ENCODE assay signal across 1 cellular context in the genomic region with DNA sequence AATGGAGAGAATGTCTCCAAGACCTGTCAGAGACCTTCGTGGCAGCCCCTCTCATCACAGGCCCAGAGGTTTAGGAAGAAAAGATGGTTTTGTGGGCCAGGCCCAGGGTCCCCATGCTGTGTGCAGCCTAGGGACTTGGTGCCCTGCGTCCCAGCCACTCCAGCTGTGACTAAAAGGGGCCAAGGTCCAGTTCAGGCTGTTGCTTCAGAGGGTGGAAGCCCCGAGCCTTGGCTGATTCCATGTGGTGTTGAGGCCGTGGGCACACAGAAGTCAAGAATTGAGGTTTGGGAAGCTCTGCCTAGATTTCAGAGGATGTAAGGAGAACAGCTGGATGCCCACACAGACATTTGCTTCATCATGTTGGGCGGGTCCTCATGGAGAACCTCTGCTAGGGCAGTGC.
TF ChIP-seq lines count a peak whose summit lies in the region.

No MANE protein-coding gene starts in this region.

TF ChIP-seq in HepG2, 621 proteins besides CTCF, POLR2A, EP300 and RAD21 (continues in another document):
- no peak for TF ChIP-seq FOXP4 (CRISPR knock-in tag; IDR thresholded peaks at IDR 0.05)
- TF ChIP-seq PITX1 (CRISPR knock-in tag; IDR thresholded peaks at IDR 0.05): peak; percentile 37; the same call in 1 of the 2 replicates
- TF ChIP-seq ZFP82 (CRISPR knock-in tag; IDR thresholded peaks at IDR 0.05; ENCODE audit: borderline replicate concordance): no peak
- peak; percentile 33 for TF ChIP-seq ZNF781 (CRISPR knock-in tag; IDR thresholded peaks at IDR 0.05; ENCODE audit: borderline replicate concordance, not compliant biosample characterization)
- TF ChIP-seq RBAK (CRISPR knock-in tag; IDR thresholded peaks at IDR 0.05): 0 out of 2 replicates have a peak, but pooled peaks have one; percentile 44
- TF ChIP-seq SMAD3 (CRISPR knock-in tag; IDR thresholded peaks at IDR 0.05): 0 out of 2 replicates have a peak, but pooled peaks have one; percentile 34
- TF ChIP-seq, protein P1, sequence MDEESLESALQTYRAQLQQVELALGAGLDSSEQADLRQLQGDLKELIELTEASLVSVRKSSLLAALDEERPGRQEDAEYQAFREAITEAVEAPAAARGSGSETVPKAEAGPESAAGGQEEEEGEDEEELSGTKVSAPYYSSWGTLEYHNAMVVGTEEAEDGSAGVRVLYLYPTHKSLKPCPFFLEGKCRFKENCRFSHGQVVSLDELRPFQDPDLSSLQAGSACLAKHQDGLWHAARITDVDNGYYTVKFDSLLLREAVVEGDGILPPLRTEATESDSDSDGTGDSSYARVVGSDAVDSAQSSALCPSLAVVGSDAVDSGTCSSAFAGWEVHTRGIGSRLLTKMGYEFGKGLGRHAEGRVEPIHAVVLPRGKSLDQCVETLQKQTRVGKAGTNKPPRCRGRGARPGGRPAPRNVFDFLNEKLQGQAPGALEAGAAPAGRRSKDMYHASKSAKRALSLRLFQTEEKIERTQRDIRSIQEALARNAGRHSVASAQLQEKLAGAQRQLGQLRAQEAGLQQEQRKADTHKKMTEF (CRISPR knock-in tag; IDR thresholded peaks at IDR 0.05): peak; percentile 42; the same call in 1 of the 2 replicates
- no peak for TF ChIP-seq SNAPC2 (CRISPR knock-in tag; IDR thresholded peaks at IDR 0.05)
- TF ChIP-seq, protein P2, sequence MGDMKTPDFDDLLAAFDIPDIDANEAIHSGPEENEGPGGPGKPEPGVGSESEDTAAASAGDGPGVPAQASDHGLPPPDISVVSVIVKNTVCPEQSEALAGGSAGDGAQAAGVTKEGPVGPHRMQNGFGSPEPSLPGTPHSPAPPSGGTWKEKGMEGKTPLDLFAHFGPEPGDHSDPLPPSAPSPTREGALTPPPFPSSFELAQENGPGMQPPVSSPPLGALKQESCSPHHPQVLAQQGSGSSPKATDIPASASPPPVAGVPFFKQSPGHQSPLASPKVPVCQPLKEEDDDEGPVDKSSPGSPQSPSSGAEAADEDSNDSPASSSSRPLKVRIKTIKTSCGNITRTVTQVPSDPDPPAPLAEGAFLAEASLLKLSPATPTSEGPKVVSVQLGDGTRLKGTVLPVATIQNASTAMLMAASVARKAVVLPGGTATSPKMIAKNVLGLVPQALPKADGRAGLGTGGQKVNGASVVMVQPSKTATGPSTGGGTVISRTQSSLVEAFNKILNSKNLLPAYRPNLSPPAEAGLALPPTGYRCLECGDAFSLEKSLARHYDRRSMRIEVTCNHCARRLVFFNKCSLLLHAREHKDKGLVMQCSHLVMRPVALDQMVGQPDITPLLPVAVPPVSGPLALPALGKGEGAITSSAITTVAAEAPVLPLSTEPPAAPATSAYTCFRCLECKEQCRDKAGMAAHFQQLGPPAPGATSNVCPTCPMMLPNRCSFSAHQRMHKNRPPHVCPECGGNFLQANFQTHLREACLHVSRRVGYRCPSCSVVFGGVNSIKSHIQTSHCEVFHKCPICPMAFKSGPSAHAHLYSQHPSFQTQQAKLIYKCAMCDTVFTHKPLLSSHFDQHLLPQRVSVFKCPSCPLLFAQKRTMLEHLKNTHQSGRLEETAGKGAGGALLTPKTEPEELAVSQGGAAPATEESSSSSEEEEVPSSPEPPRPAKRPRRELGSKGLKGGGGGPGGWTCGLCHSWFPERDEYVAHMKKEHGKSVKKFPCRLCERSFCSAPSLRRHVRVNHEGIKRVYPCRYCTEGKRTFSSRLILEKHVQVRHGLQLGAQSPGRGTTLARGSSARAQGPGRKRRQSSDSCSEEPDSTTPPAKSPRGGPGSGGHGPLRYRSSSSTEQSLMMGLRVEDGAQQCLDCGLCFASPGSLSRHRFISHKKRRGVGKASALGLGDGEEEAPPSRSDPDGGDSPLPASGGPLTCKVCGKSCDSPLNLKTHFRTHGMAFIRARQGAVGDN (CRISPR knock-in tag; IDR thresholded peaks at IDR 0.05): peak; percentile 67
- TF ChIP-seq, protein P3, sequence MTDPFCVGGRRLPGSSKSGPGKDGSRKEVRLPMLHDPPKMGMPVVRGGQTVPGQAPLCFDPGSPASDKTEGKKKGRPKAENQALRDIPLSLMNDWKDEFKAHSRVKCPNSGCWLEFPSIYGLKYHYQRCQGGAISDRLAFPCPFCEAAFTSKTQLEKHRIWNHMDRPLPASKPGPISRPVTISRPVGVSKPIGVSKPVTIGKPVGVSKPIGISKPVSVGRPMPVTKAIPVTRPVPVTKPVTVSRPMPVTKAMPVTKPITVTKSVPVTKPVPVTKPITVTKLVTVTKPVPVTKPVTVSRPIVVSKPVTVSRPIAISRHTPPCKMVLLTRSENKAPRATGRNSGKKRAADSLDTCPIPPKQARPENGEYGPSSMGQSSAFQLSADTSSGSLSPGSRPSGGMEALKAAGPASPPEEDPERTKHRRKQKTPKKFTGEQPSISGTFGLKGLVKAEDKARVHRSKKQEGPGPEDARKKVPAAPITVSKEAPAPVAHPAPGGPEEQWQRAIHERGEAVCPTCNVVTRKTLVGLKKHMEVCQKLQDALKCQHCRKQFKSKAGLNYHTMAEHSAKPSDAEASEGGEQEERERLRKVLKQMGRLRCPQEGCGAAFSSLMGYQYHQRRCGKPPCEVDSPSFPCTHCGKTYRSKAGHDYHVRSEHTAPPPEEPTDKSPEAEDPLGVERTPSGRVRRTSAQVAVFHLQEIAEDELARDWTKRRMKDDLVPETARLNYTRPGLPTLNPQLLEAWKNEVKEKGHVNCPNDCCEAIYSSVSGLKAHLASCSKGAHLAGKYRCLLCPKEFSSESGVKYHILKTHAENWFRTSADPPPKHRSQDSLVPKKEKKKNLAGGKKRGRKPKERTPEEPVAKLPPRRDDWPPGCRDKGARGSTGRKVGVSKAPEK (CRISPR knock-in tag; IDR thresholded peaks at IDR 0.05; ENCODE audit: borderline replicate concordance): 0 out of 2 replicates have a peak, but pooled peaks have one; percentile 48
- TF ChIP-seq CEBPG (CRISPR knock-in tag; IDR thresholded peaks at IDR 0.05): peak; percentile 80
- TF ChIP-seq XRCC5 (optimal IDR thresholded peaks at IDR 0.05; ENCODE audit: low read length): no peak
- TF ChIP-seq ZBTB20 (CRISPR knock-in tag; IDR thresholded peaks at IDR 0.05; ENCODE audit: borderline replicate concordance, low read depth): peak; percentile 65; the same call in 1 of the 2 replicates
- TF ChIP-seq NR3C1 (CRISPR knock-in tag; IDR thresholded peaks at IDR 0.05): no peak
- TF ChIP-seq MEF2D (CRISPR knock-in tag; IDR thresholded peaks at IDR 0.05): 0 out of 2 replicates have a peak, but pooled peaks have one; percentile 40
- peak; percentile 76; the same call in 1 of the 2 replicates for TF ChIP-seq ZNF292 (CRISPR knock-in tag; IDR thresholded peaks at IDR 0.05; ENCODE audit: borderline replicate concordance, low read depth)
- peak; percentile 14 for TF ChIP-seq YY1 (IDR thresholded peaks at IDR 0.05; ENCODE audit: insufficient read depth, insufficient replicate concordance, low read depth, low read length)
- no peak for TF ChIP-seq U2AF2 (IDR thresholded peaks at IDR 0.05; ENCODE audit: low read depth, low read length)
- peak; percentile 69 for TF ChIP-seq FOSL2 (CRISPR knock-in tag; IDR thresholded peaks at IDR 0.05)
- no peak for TF ChIP-seq LCORL (IDR thresholded peaks at IDR 0.05)
- TF ChIP-seq LCORL (CRISPR knock-in tag; IDR thresholded peaks at IDR 0.05): peak; percentile 61; the same call in 1 of the 2 replicates
- peak; percentile 56; the same call in 1 of the 2 replicates for TF ChIP-seq ZNF549 (CRISPR knock-in tag; IDR thresholded peaks at IDR 0.05)
- TF ChIP-seq, protein P4, sequence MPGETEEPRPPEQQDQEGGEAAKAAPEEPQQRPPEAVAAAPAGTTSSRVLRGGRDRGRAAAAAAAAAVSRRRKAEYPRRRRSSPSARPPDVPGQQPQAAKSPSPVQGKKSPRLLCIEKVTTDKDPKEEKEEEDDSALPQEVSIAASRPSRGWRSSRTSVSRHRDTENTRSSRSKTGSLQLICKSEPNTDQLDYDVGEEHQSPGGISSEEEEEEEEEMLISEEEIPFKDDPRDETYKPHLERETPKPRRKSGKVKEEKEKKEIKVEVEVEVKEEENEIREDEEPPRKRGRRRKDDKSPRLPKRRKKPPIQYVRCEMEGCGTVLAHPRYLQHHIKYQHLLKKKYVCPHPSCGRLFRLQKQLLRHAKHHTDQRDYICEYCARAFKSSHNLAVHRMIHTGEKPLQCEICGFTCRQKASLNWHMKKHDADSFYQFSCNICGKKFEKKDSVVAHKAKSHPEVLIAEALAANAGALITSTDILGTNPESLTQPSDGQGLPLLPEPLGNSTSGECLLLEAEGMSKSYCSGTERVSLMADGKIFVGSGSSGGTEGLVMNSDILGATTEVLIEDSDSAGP (CRISPR knock-in tag; IDR thresholded peaks at IDR 0.05; ENCODE audit: borderline replicate concordance): 0 out of 2 replicates have a peak, but pooled peaks have one; percentile 30
- TF ChIP-seq NCOR1 (IDR thresholded peaks at IDR 0.05; ENCODE audit: borderline replicate concordance, low read length): 0 out of 2 replicates have a peak, but pooled peaks have one; percentile 30
- TF ChIP-seq SALL1 (CRISPR knock-in tag; IDR thresholded peaks at IDR 0.05): peak; percentile 74; the same call in 1 of the 2 replicates
- TF ChIP-seq ZNF280B (CRISPR knock-in tag; IDR thresholded peaks at IDR 0.05; ENCODE audit: borderline replicate concordance): 0 out of 2 replicates have a peak, but pooled peaks have one; percentile 45
- no peak for TF ChIP-seq ISL2 (CRISPR knock-in tag; IDR thresholded peaks at IDR 0.05)
- TF ChIP-seq GATAD2A (CRISPR knock-in tag; IDR thresholded peaks at IDR 0.05): peak; percentile 61
- no peak for TF ChIP-seq PHF8 (CRISPR knock-in tag; IDR thresholded peaks at IDR 0.05)
- no peak for TF ChIP-seq NR0B2 (CRISPR knock-in tag; IDR thresholded peaks at IDR 0.05)
- peak; percentile 44; the same call in 1 of the 2 replicates for TF ChIP-seq ZNF350 (CRISPR knock-in tag; IDR thresholded peaks at IDR 0.05; ENCODE audit: borderline replicate concordance, low read depth)
- 0 out of 2 replicates have a peak, but pooled peaks have one; percentile 11 for TF ChIP-seq TRIM24 (CRISPR knock-in tag; IDR thresholded peaks at IDR 0.05)
- TF ChIP-seq HIVEP1 (CRISPR knock-in tag; IDR thresholded peaks at IDR 0.05): 0 out of 2 replicates have a peak, but pooled peaks have one; percentile 44
- no peak for TF ChIP-seq HNF1B (CRISPR knock-in tag; IDR thresholded peaks at IDR 0.05)
- TF ChIP-seq MAF1 (CRISPR knock-in tag; IDR thresholded peaks at IDR 0.05; ENCODE audit: borderline replicate concordance): no peak
- peak; percentile 85 for TF ChIP-seq ZMYM3 (CRISPR knock-in tag; IDR thresholded peaks at IDR 0.05)
- TF ChIP-seq POGK (CRISPR knock-in tag; conservative IDR thresholded peaks at IDR 0.05): 0 out of 2 replicates have a peak, but pooled peaks have one; percentile 18
